ENCODE assay signal across 27 cellular contexts in the genomic region with DNA sequence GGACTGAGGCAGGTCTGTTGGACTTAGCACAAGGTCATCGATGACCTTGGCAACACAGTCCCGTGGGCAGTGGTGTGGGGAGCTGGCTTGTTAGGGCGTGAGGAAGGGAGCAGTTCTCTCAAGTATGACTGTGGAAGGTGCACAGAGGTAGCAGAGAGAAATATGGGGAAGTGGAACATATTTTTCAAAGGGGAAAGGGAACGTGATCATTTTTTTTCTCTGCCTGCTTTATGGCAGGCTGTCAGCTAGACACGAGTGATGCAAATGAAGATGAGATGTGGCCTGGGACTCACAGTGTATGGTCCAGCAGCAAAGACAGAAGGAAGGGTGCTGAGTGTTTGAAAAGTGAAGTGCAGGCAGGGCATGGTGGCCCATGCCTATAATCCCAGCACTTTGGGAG. TPM values are rescaled to one million over a fixed set of nuclear protein-coding genes. Genes with fewer than 3 reads are reported as not detected.
"Had no signal": no experiment of that assay in that cellular context is flagged by ENCODE, and none has a peak within 500 bp of the region (broad histone marks: within the 10 kb centered on the region; RNA-seq: fewer than 3 reads in every experiment).

No MANE protein-coding gene starts in this region.

- H3K27me3 ChIP-seq: pancreas, stomach, suprapubic skin, tibial nerve, vagina had no signal

- H3K27ac ChIP-seq: foreskin keratinocyte, left lung, pancreas, psoas muscle, stomach, suprapubic skin, tibial nerve, vagina had no signal

- DNase-seq: activated CD4-positive, alpha-beta T cell treated with anti-CD3 and anti-CD28 coated beads for 1 hour; activated CD4-positive, alpha-beta T cell treated with anti-CD3 and anti-CD28 coated beads, Interleukin-2, amount 50 U/mL, for 1 hour; activated CD8-positive, alpha-beta T cell treated with anti-CD3 and anti-CD28 coated beads, Interleukin-2, amount 10 ng/mL, durations not matched to agents 7 days and 5 days; activated gamma-delta T cell; activated naive CD4-positive, alpha-beta T cell treated with anti-CD3 and anti-CD28 coated beads, Interleukin-2, amount 50 U/mL, for 16 hours; activated naive CD8-positive, alpha-beta T cell treated with anti-CD3 and anti-CD28 coated beads, Interleukin-2, amount 50 U/mL, for 24 hours; caudate nucleus; effector CD8-positive, alpha-beta T cell; foreskin keratinocyte; immature natural killer cell; left lung; natural killer cell; pancreas; psoas muscle; right cardiac atrium; stimulated activated CD4-positive, alpha-beta T cell treated with anti-CD3 and anti-CD28 coated beads, Interleukin-4, amount 100 ng/mL, for 24 hours; stomach had no signal

- H3K36me3 Mint-ChIP-seq: mesothelial cell of epicardium, natural killer cell had no signal

- H3K27ac Mint-ChIP-seq: activated CD8-positive, alpha-beta T cell treated with anti-CD3 and anti-CD28 coated beads, Interleukin-2, amount 10 ng/mL, durations not matched to agents 7 days and 5 days; activated naive CD8-positive, alpha-beta T cell treated with anti-CD3 and anti-CD28 coated beads, Interleukin-2, amount 50 U/mL, for 24 hours; activated T-helper 1 cell treated with anti-CD3 and anti-CD28 coated beads, Interleukin-12 subunit alpha, Interleukin-12 subunit beta, Interleukin-2, Interleukin-4 antibody, amounts not matched to agents 30 ng/mL and 10 ng/mL and 1 ng/mL, durations not matched to agents 14 hours and 24 hours and 36 hours; dendritic cell treated with granulocyte-macrophage colony-stimulating factor and Interleukin-4, amounts not matched to agents 40 ng/mL and 50 ng/mL, for 4 days; mesothelial cell of epicardium; natural killer cell; T-helper 2 cell treated with Interferon-gamma antibody and Interleukin-4, amounts not matched to agents 5 μg/mL and 100 μg/mL, for 36 hours had no signal

- H3K4me3 Mint-ChIP-seq: activated CD8-positive, alpha-beta T cell treated with anti-CD3 and anti-CD28 coated beads, Interleukin-2, amount 10 ng/mL, durations not matched to agents 7 days and 5 days; activated naive CD8-positive, alpha-beta T cell treated with anti-CD3 and anti-CD28 coated beads, Interleukin-2, amount 50 U/mL, for 24 hours; activated T-helper 1 cell treated with anti-CD3 and anti-CD28 coated beads, Interleukin-12 subunit alpha, Interleukin-12 subunit beta, Interleukin-2, Interleukin-4 antibody, amounts not matched to agents 30 ng/mL and 10 ng/mL and 1 ng/mL, durations not matched to agents 14 hours and 24 hours and 36 hours; dendritic cell treated with granulocyte-macrophage colony-stimulating factor and Interleukin-4, amounts not matched to agents 40 ng/mL and 50 ng/mL, for 4 days; immature natural killer cell; mesothelial cell of epicardium; natural killer cell; T-helper 2 cell treated with Interferon-gamma antibody and Interleukin-4, amounts not matched to agents 5 μg/mL and 100 μg/mL, for 36 hours had no signal

- H3K4me3 ChIP-seq: left lung, pancreas, psoas muscle, stomach, suprapubic skin, tibial nerve, vagina had no signal

- H3K36me3 ChIP-seq: left lung, pancreas, stomach, suprapubic skin, tibial nerve, vagina had no signal

- ATAC-seq: activated CD8-positive, alpha-beta T cell treated with anti-CD3 and anti-CD28 coated beads, Interleukin-2, amount 10 ng/mL, durations not matched to agents 7 days and 5 days; activated naive CD8-positive, alpha-beta T cell treated with anti-CD3 and anti-CD28 coated beads, Interleukin-2, amount 50 U/mL, for 24 hours; foreskin keratinocyte; left lung; natural killer cell; psoas muscle; right cardiac atrium had no signal

- H3K9me3 ChIP-seq: left lung, pancreas, psoas muscle, stomach, suprapubic skin, tibial nerve, vagina had no signal

- H3K9me3 Mint-ChIP-seq: activated naive CD8-positive, alpha-beta T cell treated with anti-CD3 and anti-CD28 coated beads, Interleukin-2, amount 50 U/mL, for 24 hours; activated T-helper 1 cell treated with anti-CD3 and anti-CD28 coated beads, Interleukin-12 subunit alpha, Interleukin-12 subunit beta, Interleukin-2, Interleukin-4 antibody, amounts not matched to agents 30 ng/mL and 10 ng/mL and 1 ng/mL, durations not matched to agents 14 hours and 24 hours and 36 hours; dendritic cell treated with granulocyte-macrophage colony-stimulating factor and Interleukin-4, amounts not matched to agents 40 ng/mL and 50 ng/mL, for 4 days; immature natural killer cell; mesothelial cell of epicardium; natural killer cell; T-helper 2 cell treated with Interferon-gamma antibody and Interleukin-4, amounts not matched to agents 5 μg/mL and 100 μg/mL, for 36 hours had no signal

- H3K4me1 ChIP-seq: foreskin keratinocyte, vagina had no signal

- FAIRE-seq: pancreas, TTC549 had no signal

RNA-seq across cellular contexts. Expression of a gene that starts 30.6 kb away (rescaled TPM):
- total RNA-seq: activated CD8-positive, alpha-beta T cell treated with anti-CD3 and anti-CD28 coated beads, Interleukin-2, amount 10 ng/mL, durations not matched to agents 7 days and 5 days; activated T-helper 1 cell treated with anti-CD3 and anti-CD28 coated beads, Interleukin-12 subunit alpha, Interleukin-12 subunit beta, Interleukin-2, Interleukin-4 antibody, amounts not matched to agents 30 ng/mL and 10 ng/mL and 1 ng/mL, durations not matched to agents 14 hours and 24 hours and 36 hours; foreskin keratinocyte; kidney epithelial cell; lung microvascular endothelial cell; natural killer cell had no signal
- polyA plus RNA-seq: foreskin keratinocyte had no signal

RNA-seq across cellular contexts. Expression of a gene that starts 50.7 kb away (rescaled TPM):
- total RNA-seq: activated T-helper 1 cell treated with anti-CD3 and anti-CD28 coated beads, Interleukin-12 subunit alpha, Interleukin-12 subunit beta, Interleukin-2, Interleukin-4 antibody, amounts not matched to agents 30 ng/mL and 10 ng/mL and 1 ng/mL, durations not matched to agents 14 hours and 24 hours and 36 hours had no signal
- polyA plus RNA-seq: immature natural killer cell had no signal
